ENCODE assay signal across 26 cellular contexts in the genomic region with DNA sequence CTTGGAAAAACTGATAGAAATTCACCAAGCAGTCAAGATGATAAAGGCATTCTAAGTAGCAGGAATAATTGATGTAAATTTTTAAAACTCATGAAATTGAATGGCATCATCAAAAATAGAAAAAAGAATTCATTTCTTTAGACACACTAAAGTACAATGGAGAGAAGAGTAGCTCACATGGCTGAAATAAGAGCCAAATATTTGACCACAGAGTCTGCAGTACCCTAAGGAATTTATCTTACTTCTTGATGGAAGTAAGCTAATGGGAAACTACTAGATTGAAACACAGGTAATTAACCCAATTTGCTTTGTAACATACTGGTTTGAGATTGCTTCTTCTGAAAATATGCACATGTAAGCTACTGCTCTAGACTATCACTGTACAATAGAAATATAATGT.
"Had no signal": no experiment of that assay in that cellular context is flagged by ENCODE, and none has a peak within 500 bp of the region (broad histone marks: within the 10 kb centered on the region; RNA-seq: fewer than 3 reads in every experiment).

No MANE protein-coding gene starts in this region.

- H3K9me3 ChIP-seq: neutrophil, ovary, psoas muscle, right lobe of liver, thyroid gland, upper lobe of right lung had no signal

- DNase-seq: naive thymus-derived CD8-positive, alpha-beta T cell; nephron progenitor cell; nucleus accumbens; ovary; posterior cingulate gyrus; psoas muscle; right cardiac atrium; right lobe of liver; sigmoid colon; small intestine; stimulated activated CD4-positive, alpha-beta T cell treated with anti-CD3 and anti-CD28 coated beads, Interleukin-15, amount 100 ng/mL, for 24 hours; stimulated activated CD4-positive, alpha-beta T cell treated with anti-CD3 and anti-CD28 coated beads, Interleukin-2, amount 100 ng/mL, for 24 hours; stimulated activated CD4-positive, alpha-beta T cell treated with anti-CD3 and anti-CD28 coated beads, Interleukin-2, amount 100 ng/mL, for 48 hours; stimulated activated CD4-positive, alpha-beta T cell treated with anti-CD3 and anti-CD28 coated beads, Interleukin-4, amount 100 ng/mL, for 24 hours; stimulated activated naive B cell treated with anti-CD40 and anti-IgM and Interleukin-4, amounts not matched to agents 10 μg/mL and 1 μg/mL and 100 μg/mL, for 72 hours; stimulated activated naive CD4-positive, alpha-beta T cell treated with Interleukin-2 at 50 U/mL for 16 hours; stomach; thyroid gland; upper lobe of right lung; uterus had no signal

- H3K4me1 ChIP-seq: parathyroid adenoma, psoas muscle, right lobe of liver, sigmoid colon, stomach, thyroid gland, tibial nerve, upper lobe of right lung, uterus had no signal

- H3K36me3 ChIP-seq: neutrophil, ovary, right lobe of liver, sigmoid colon, stomach, thoracic aorta, thyroid gland, tibial nerve, upper lobe of right lung, uterus had no signal

- H3K27ac ChIP-seq: neutrophil, ovary, parathyroid adenoma, psoas muscle, right lobe of liver, sigmoid colon, stomach, thoracic aorta, thyroid gland, tibial nerve, upper lobe of right lung, uterus had no signal

- H3K4me3 ChIP-seq: ovary, psoas muscle, right lobe of liver, sigmoid colon, stomach, thoracic aorta, thyroid gland, tibial nerve, upper lobe of right lung, uterus had no signal

- H2AFZ ChIP-seq: parathyroid adenoma had no signal

- H3K79me2 ChIP-seq: parathyroid adenoma had no signal

- ATAC-seq: naive thymus-derived CD8-positive, alpha-beta T cell; natural killer cell treated with Interleukin-12 subunit alpha and Interleukin-12 subunit beta and Interleukin-15 and Interleukin-18, amount 100 ng/mL, for 72 hours; psoas muscle; right cardiac atrium; right lobe of liver; stimulated activated effector memory CD8-positive, alpha-beta T cell treated with anti-CD3 and anti-CD28 coated beads, Interleukin-12 subunit alpha, Interleukin-12 subunit beta, amount 100 ng/mL, for 72 hours; stimulated activated naive B cell treated with anti-CD40 and anti-IgM and Interleukin-4, amounts not matched to agents 10 μg/mL and 1 μg/mL and 100 μg/mL, for 72 hours; upper lobe of right lung had no signal

- H3K27me3 ChIP-seq: neutrophil, ovary, right lobe of liver, sigmoid colon, stomach, thyroid gland, tibial nerve, upper lobe of right lung, uterus had no signal

- H3K9ac ChIP-seq: parathyroid adenoma had no signal
